ENCODE assay signal across 8 cellular contexts in genomic region chr1:13748610-13749505, GRCh38. TPM values are rescaled to one million over a fixed set of nuclear protein-coding genes. Genes with fewer than 3 reads are reported as not detected.
DNase-seq lines count a peak whose midpoint lies in the region; ATAC-seq and TF ChIP-seq lines count a peak whose summit lies in the region.

No MANE protein-coding gene starts in this region.

- intact Hi-C loops in colonic mucosa (cut with DNase I): loop anchor here (10.0 kb wide), 1 partner anchor 46 kb away; no protein-coding TSS in a partner anchor

- H3K36me3 ChIP-seq in BLaER1 treated with 17β-estradiol and CSF1 and Interleukin-3, amounts not matched to agents 10 nM and 100 nM: peaks cover 15 to 44% (median 30%) of the 10 kb centered on the region in 11 experiments; a peak in 21 of 22 replicates
- no peaks in the 10 kb centered on the region for H3K36me3 ChIP-seq in colonic mucosa

- peaks cover 41 to 52% (median 46%) of the 10 kb centered on the region in 10 experiments for H3K4me1 ChIP-seq in BLaER1 treated with 17β-estradiol and CSF1 and Interleukin-3, amounts not matched to agents 10 nM and 100 nM
- peaks cover 11% of the 10 kb centered on the region for H3K4me1 ChIP-seq in colonic mucosa

- peak overlapping the region; percentile 90 to 96 (median 95) for H3K9ac ChIP-seq in BLaER1 treated with 17β-estradiol and CSF1 and Interleukin-3, amounts not matched to agents 10 nM and 100 nM
- H3K9ac ChIP-seq in colonic mucosa (ENCODE audit: low read depth in 2 of 2, low read length in 2 of 2): peak overlapping the region; percentile 31 to 84

- peaks cover 43 to 45% (median 43%) of the 10 kb centered on the region in 11 experiments for H4K20me1 ChIP-seq in BLaER1 treated with 17β-estradiol and CSF1 and Interleukin-3, amounts not matched to agents 10 nM and 100 nM

- H3K4me3 ChIP-seq in BLaER1 treated with 17β-estradiol and CSF1 and Interleukin-3, amounts not matched to agents 10 nM and 100 nM: peak overlapping the region; percentile 83 to 97 (median 95)
- peak overlapping the region; percentile 86 for H3K4me3 ChIP-seq in colonic mucosa

- DNase-seq in NCI-H524 (lab: John Stamatoyannopoulos, UW): peak; percentile 87 to 93
- peak; percentile 96 for DNase-seq in activated CD4-positive, alpha-beta T cell treated with anti-CD3 and anti-CD28 coated beads for 48 hours
- peak; percentile 98 for DNase-seq in colonic mucosa
- peak; percentile 99 for DNase-seq in left kidney (ENCODE audit: low read depth, low spot score)
- DNase-seq in stimulated activated CD4-positive, alpha-beta T cell treated with anti-CD3 and anti-CD28 coated beads, Interleukin-1b, Interleukin-23, amount 100 ng/mL, for 48 hours: peak; percentile 94

- H3K27me3 ChIP-seq in BLaER1 treated with 17β-estradiol and CSF1 and Interleukin-3, amounts not matched to agents 10 nM and 100 nM: no peaks in the 10 kb centered on the region
- no peaks in the 10 kb centered on the region for H3K27me3 ChIP-seq in colonic mucosa

- peak overlapping the region; percentile 84 to 95 (median 89) for H3K27ac ChIP-seq in BLaER1 treated with 17β-estradiol and CSF1 and Interleukin-3, amounts not matched to agents 10 nM and 100 nM
- H3K27ac ChIP-seq in colonic mucosa: peak overlapping the region; percentile 97

- H3K9me3 ChIP-seq in BLaER1 treated with 17β-estradiol and CSF1 and Interleukin-3, amounts not matched to agents 10 nM and 100 nM (replicated peaks in 1 of 11): no peaks in the 10 kb centered on the region
- H3K9me3 ChIP-seq in colonic mucosa: no peaks in the 10 kb centered on the region

- ATAC-seq in GM19324 (IDR thresholded peaks at IDR 0.05; ENCODE audit: low FRiP score, unreplicated experiment) (peak; percentile 85), HG03460 (IDR thresholded peaks at IDR 0.05; ENCODE audit: unreplicated experiment) (peak; percentile 76)

- no peak for TF ChIP-seq CTCF in colonic mucosa (IDR thresholded peaks at IDR 0.05)

- H3K4me2 ChIP-seq in BLaER1 treated with 17β-estradiol and CSF1 and Interleukin-3, amounts not matched to agents 10 nM and 100 nM: peak overlapping the region; percentile 73 to 95 (median 90)

RNA-seq across cellular contexts. Expression of gene PRDM2, which starts 48.9 kb away (rescaled TPM):
- 10 to 100 TPM; 29.3 to 30.0 TPM for total RNA-seq in colonic mucosa

Comparison
In these comparisons a context has a peak if more than half of its experiments do, and no peak if none do; other contexts are left out.
1. Peak in every context shown above with its lines: DNase-seq, ATAC-seq, H3K4me3 ChIP-seq and H3K27ac ChIP-seq.